Comparison of ENCODE assay signal across 19 cellular contexts in genomic region chr10:14414901-14415300, GRCh38.
DNase-seq lines count a peak whose midpoint lies in the region; ATAC-seq and TF ChIP-seq lines count a peak whose summit lies in the region.
"Had no signal": no experiment of that assay in that cellular context is flagged by ENCODE, and none has a peak within 500 bp of the region (broad histone marks: within the 10 kb centered on the region; RNA-seq: fewer than 3 reads in every experiment).

No MANE protein-coding gene starts in this region.

- peak overlapping the region; percentile 68 for H3K27ac ChIP-seq in brain microvascular endothelial cell
- H3K27ac ChIP-seq in foreskin keratinocyte = no peak overlapping the region
- H3K27ac ChIP-seq: adrenal gland, heart right ventricle, neutrophil, right atrium auricular region, WERI-Rb-1 had no signal

- in situ Hi-C loops in brain microvascular endothelial cell (cut with HindIII; ENCODE audit: low pct_ligation_motif_present, low sequenced_read_pairs) = no loop called here

- no peaks in the 10 kb centered on the region for H3K27me3 ChIP-seq in brain microvascular endothelial cell (replicated peaks)
- no peaks in the 10 kb centered on the region for H3K27me3 ChIP-seq in foreskin keratinocyte
- peaks cover 5% of the 10 kb centered on the region; the same call in 1 of the 2 replicates for H3K27me3 ChIP-seq in BE2C
- H3K27me3 ChIP-seq: adrenal gland, right atrium auricular region had no signal

- H3K36me3 ChIP-seq in brain microvascular endothelial cell (replicated peaks) (no peaks in the 10 kb centered on the region), BE2C (no peaks in the 10 kb centered on the region)
- H3K36me3 ChIP-seq: adrenal gland, heart right ventricle, neutrophil, right atrium auricular region, WERI-Rb-1 had no signal

- TF ChIP-seq CTCF in brain microvascular endothelial cell (IDR thresholded peaks at IDR 0.05; ENCODE audit: low read depth, low read length, missing control alignments) (no peak), foreskin keratinocyte (conservative IDR thresholded peaks at IDR 0.05) (no peak), BE2C (IDR thresholded peaks at IDR 0.05; ENCODE audit: low read depth, low read length) (no peak)

- H3K4me3 Mint-ChIP-seq in activated T-helper 17 cell treated with anti-CD3 and anti-CD28 coated beads, Interleukin-2, amount 50 U/mL, for 72 hours = no peak overlapping the region
- H3K4me3 Mint-ChIP-seq: T-cell had no signal

- peaks cover 3% of the 10 kb centered on the region for H3K9me3 Mint-ChIP-seq in activated T-helper 17 cell treated with anti-CD3 and anti-CD28 coated beads, Interleukin-2, amount 50 U/mL, for 72 hours
- H3K9me3 Mint-ChIP-seq: T-cell had no signal

- peak; percentile 48 for ATAC-seq in foreskin keratinocyte
- ATAC-seq in activated T-helper 17 cell treated with anti-CD3 and anti-CD28 coated beads, Interleukin-2, amount 50 U/mL, for 72 hours (replicated peaks) = no peak
- ATAC-seq: heart right ventricle, T-cell had no signal

- H3K27me3 Mint-ChIP-seq in activated T-helper 17 cell treated with anti-CD3 and anti-CD28 coated beads, Interleukin-2, amount 50 U/mL, for 72 hours = peaks cover 32% of the 10 kb centered on the region

- no peak overlapping the region for H3K4me3 ChIP-seq in brain microvascular endothelial cell (ENCODE audit: low read depth, low read length)
- H3K4me3 ChIP-seq in BE2C (ENCODE audit: low read depth, low read length) = no peak overlapping the region
- H3K4me3 ChIP-seq: adrenal gland, heart right ventricle, right atrium auricular region had no signal

- H3K4me1 ChIP-seq in foreskin keratinocyte (peaks cover 15% of the 10 kb centered on the region), BE2C (no peaks in the 10 kb centered on the region)
- H3K4me1 ChIP-seq: heart right ventricle, right atrium auricular region had no signal

- H3K36me3 Mint-ChIP-seq in activated T-helper 17 cell treated with anti-CD3 and anti-CD28 coated beads, Interleukin-2, amount 50 U/mL, for 72 hours (ENCODE audit: low read depth) = no peaks in the 10 kb centered on the region
- H3K36me3 Mint-ChIP-seq: T-cell had no signal

- DNase-seq in AG08395 (ENCODE audit: low spot score) = peak; percentile 63
- DNase-seq in HS-5 (ENCODE audit: low read depth) = peak; percentile 64
- DNase-seq in brain microvascular endothelial cell = peak; percentile 90
- peak; percentile 61 to 85 for DNase-seq in foreskin keratinocyte
- no peak for DNase-seq in NCI-H2171 (lab: John Stamatoyannopoulos, UW)
- DNase-seq in BE2C = no peak
- no peak for DNase-seq in middle frontal gyrus (ENCODE audit: extremely low spot score, low spot score)
- DNase-seq: adrenal gland, Caco-2, cortex of kidney, heart right ventricle, kidney glomerular epithelial cell, midbrain, NCI-H2171 treated with DMSO at 0.1 percent for 48 hours, T-cell, WERI-Rb-1 had no signal

- no peak overlapping the region for H3K27ac Mint-ChIP-seq in activated T-helper 17 cell treated with anti-CD3 and anti-CD28 coated beads, Interleukin-2, amount 50 U/mL, for 72 hours
- H3K27ac Mint-ChIP-seq: T-cell had no signal

- H3K9me3 ChIP-seq in BE2C = no peaks in the 10 kb centered on the region; the same call in 1 of the 2 replicates
- H3K9me3 ChIP-seq: adrenal gland, Caco-2, heart right ventricle, neutrophil, right atrium auricular region had no signal

- peaks cover 4% of the 10 kb centered on the region for H3K4me1 Mint-ChIP-seq in activated T-helper 17 cell treated with anti-CD3 and anti-CD28 coated beads, Interleukin-2, amount 50 U/mL, for 72 hours

Comparison
In these comparisons a context has a peak if more than half of its experiments do, and no peak if none do; other contexts are left out.
1. DNase-seq: peak in AG08395 (single experiment), HS-5 (single experiment), brain microvascular endothelial cell (single experiment) and foreskin keratinocyte (2 of 2); none in NCI-H2171 (single experiment), BE2C (single experiment) and middle frontal gyrus (single experiment).